ENCODE assay signal across 8 cellular contexts in genomic region chr3:128123538-128124368, GRCh38. TPM values are rescaled to one million over a fixed set of nuclear protein-coding genes. Genes with fewer than 3 reads are reported as not detected.
DNase-seq lines count a peak whose midpoint lies in the region; ATAC-seq and TF ChIP-seq lines count a peak whose summit lies in the region.

Gene RUVBL1 (minus strand): TSS chr3:128123812. CDS start chr3:128123724, 88 bp downstream.

- H3K4me1 Mint-ChIP-seq in CD8-positive, alpha-beta T cell (ENCODE audit: low read depth), result peaks cover 27% of the 10 kb centered on the region

- H3K9me3 Mint-ChIP-seq in CD8-positive, alpha-beta T cell, result peaks cover 4% of the 10 kb centered on the region

- H3K9me3 ChIP-seq in CD8-positive, alpha-beta T cell (ENCODE audit: low read length), result no peaks in the 10 kb centered on the region
- H3K9me3 ChIP-seq in lung (ENCODE audit: control insufficient read depth in 2 of 2, insufficient read depth in 1 of 2, low read length in 1 of 2), result no peaks in the 10 kb centered on the region

- peak within 1 kb of the TSS; percentile 98 for H3K27ac Mint-ChIP-seq in CD8-positive, alpha-beta T cell

- CTCF ChIA-PET in CD8-positive, alpha-beta T cell (lab: Charles Lee), result interaction anchor here (0.8 to 2.3 kb wide), 7 partner anchors 10 to 557 kb away, joined by 3 to 17 read pairs (median 4); partner anchors contain the start of gene EEFSEC

- H3K36me3 Mint-ChIP-seq in CD8-positive, alpha-beta T cell, result peaks cover 14% of the 10 kb centered on the region

- WGBS in lung, 2 donors, result 3 to 5% methylated on average over 47 of the region's 47 CpGs

- no peaks in the 10 kb centered on the region for H3K27me3 ChIP-seq in CD8-positive, alpha-beta T cell (ENCODE audit: insufficient read depth, low read length)
- H3K27me3 ChIP-seq in lung (ENCODE audit: control insufficient read depth, insufficient read depth), result no peaks in the 10 kb centered on the region

- TF ChIP-seq CTCF in CD8-positive, alpha-beta T cell (IDR thresholded peaks at IDR 0.05), result no peak
- no peak for TF ChIP-seq CTCF in lung (IDR thresholded peaks at IDR 0.05; ENCODE audit: control extremely low read depth, extremely low read depth)

- DNase-seq in CD8-positive, alpha-beta T cell, result peak; percentile 92 to 99 (median 95)
- peak; percentile 90 for DNase-seq in HS-27A (ENCODE audit: low read depth)
- DNase-seq in NK-92 (lab: John Stamatoyannopoulos, UW; ENCODE audit: unreplicated experiment), result peak; percentile 87
- peak; percentile 88 to 98 for DNase-seq in activated CD8-positive, alpha-beta memory T cell treated with anti-CD3 and anti-CD28 coated beads for 1 hour (ENCODE audit: extremely low read depth in 1 of 2, low read depth in 1 of 2)
- peak; percentile 95 for DNase-seq in effector CD4-positive, alpha-beta T cell
- DNase-seq in lung (ENCODE audit: low spot score), result peak; percentile 98
- peak; percentile 83 to 92 (median 91) for DNase-seq in stimulated activated CD4-positive, alpha-beta T cell treated with anti-CD3 and anti-CD28 coated beads, TNF-alpha, amount 100 ng/mL, for 4 hours (ENCODE audit: low read depth in 3 of 3)

- peak; percentile 92 for ATAC-seq in CD8-positive, alpha-beta T cell
- ATAC-seq in GM19467 (IDR thresholded peaks at IDR 0.05; ENCODE audit: unreplicated experiment) (peak; percentile 98), lung (ENCODE audit: insufficient read depth, low FRiP score) (peak; percentile 100)

- intact Hi-C loops in CD8-positive, alpha-beta T cell (cut with DNase I, micrococcal nuclease), result loop anchor here (1.0 to 10.0 kb wide), 9 partner anchors 30 to 1139 kb away; partner anchors contain the start of genes EEFSEC (in 2 of the 2), SEC61A1 (in 2 of the 2), ABTB1 (in 1 of the 2) and CNBP (in 1 of the 2)

- peak within 1 kb of the TSS; percentile 98 for H3K4me3 Mint-ChIP-seq in CD8-positive, alpha-beta T cell

- peak within 1 kb of the TSS; percentile 86 for H3K27ac ChIP-seq in CD8-positive, alpha-beta T cell (ENCODE audit: low read depth, low read length)
- H3K27ac ChIP-seq in lung (ENCODE audit: low read depth in 1 of 2, low read length in 1 of 2), result peak within 1 kb of the TSS; percentile 79 to 91

- peak within 1 kb of the TSS; percentile 90 for H3K4me3 ChIP-seq in CD8-positive, alpha-beta T cell (ENCODE audit: low read depth, low read length)
- H3K4me3 ChIP-seq in lung, result peak within 1 kb of the TSS; percentile 95

- peaks cover 19% of the 10 kb centered on the region for H3K4me1 ChIP-seq in CD8-positive, alpha-beta T cell (ENCODE audit: insufficient read depth, low read length)
- H3K4me1 ChIP-seq in lung (ENCODE audit: control insufficient read depth in 2 of 2, insufficient read depth in 2 of 2, low read length in 2 of 2), result peaks cover 0 to 12% of the 10 kb centered on the region in 2 donors

- no peaks in the 10 kb centered on the region for H3K27me3 Mint-ChIP-seq in CD8-positive, alpha-beta T cell (ENCODE audit: low read depth)

- POLR2A ChIA-PET in CD8-positive, alpha-beta T cell (lab: Charles Lee), result interaction anchor here (1.3 to 2.3 kb wide), 7 partner anchors 10 to 526 kb away, joined by 4 to 21 read pairs (median 6); partner anchors contain the start of genes EEFSEC, MCM2 and SEC61A1

- no peaks in the 10 kb centered on the region for H3K36me3 ChIP-seq in CD8-positive, alpha-beta T cell (ENCODE audit: insufficient read depth, low read length)
- no peaks in the 10 kb centered on the region for H3K36me3 ChIP-seq in lung (ENCODE audit: control insufficient read depth in 2 of 2, insufficient read depth in 2 of 2, low read length in 2 of 2)

RNA-seq across cellular contexts. Expression of gene RUVBL1, which starts in this region (rescaled TPM):
- total RNA-seq in CD8-positive, alpha-beta T cell, result 1 to 10 TPM; 5.1 to 5.6 TPM
- 10 to 100 TPM; 39.6 to 43.9 TPM for total RNA-seq in lung
- polyA plus RNA-seq in lung, result 10 to 100 TPM; 26.6 to 53.7 TPM

Comparison
In these comparisons a context has a peak if more than half of its experiments do, and no peak if none do; other contexts are left out.
1. Peak in every context shown above with its lines: DNase-seq, ATAC-seq, H3K4me3 ChIP-seq and H3K27ac ChIP-seq.
2. RNA of gene RUVBL1 (total RNA-seq): 39.6 to 43.9 TPM in lung; 5.1 to 5.6 TPM in CD8-positive, alpha-beta T cell; every median in the first group is over 4 times any median in the second.